8 cellular contexts compared by ENCODE assay signal in the genomic region with DNA sequence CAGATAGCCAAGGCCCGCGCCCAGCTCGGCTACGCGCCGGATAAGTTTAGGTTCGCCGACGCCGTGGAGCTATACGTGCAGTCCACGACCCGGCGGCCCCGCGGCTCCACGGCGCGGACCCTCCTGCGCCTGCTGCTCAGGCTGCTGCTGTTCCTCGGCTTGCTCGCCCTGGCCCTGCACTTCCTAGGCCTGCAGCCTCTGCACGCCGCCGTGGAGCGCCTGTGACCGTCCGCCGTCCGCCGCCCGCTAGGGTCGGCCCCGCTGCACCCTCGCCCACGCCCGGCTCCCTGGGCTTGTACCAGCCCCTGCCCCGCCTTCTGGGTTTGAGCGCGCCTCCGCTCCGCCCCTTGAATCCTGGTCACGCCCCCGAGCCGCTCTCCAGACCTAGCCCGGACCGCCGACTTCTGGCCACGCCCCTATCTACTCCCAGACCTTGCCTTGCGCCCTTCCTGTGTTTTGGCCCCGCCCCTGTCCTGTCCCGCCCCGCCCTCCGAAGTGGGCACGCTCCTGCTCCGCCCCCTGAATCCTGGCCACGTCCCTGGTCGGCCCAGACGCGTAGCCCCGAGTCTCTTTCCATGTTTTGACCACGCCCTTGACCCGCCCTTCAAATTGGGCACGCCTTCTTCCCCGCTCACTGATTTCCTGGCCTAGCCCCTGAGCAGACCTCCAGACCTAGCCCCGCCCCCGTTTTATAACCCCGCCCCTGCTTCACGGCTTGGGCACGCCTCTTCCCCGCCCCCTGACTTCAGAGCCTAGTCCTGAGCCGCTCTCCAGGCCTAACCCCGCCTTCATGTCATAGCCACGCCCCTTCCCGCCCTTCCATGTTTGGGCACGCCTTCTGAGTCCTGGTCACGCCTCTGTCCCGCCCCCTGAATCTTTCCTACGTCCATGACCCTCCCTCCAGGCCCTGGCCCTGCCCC. TPM values are rescaled to one million over a fixed set of nuclear protein-coding genes. Genes with fewer than 3 reads are reported as not detected.
DNase-seq lines count a peak whose midpoint lies in the region; ATAC-seq and TF ChIP-seq lines count a peak whose summit lies in the region.

No MANE protein-coding gene starts in this region.

- H3K4me3 ChIP-seq in HUES48 (ENCODE audit: low read depth, low read length) (peak overlapping the region; percentile 82), NT2/D1 (ENCODE audit: insufficient read length, low read depth) (peak overlapping the region; percentile 85), endodermal cell (ENCODE audit: low read length) (peak overlapping the region; percentile 79)

- DNase-seq in D341Med (ENCODE audit: low spot score) (peak; percentile 92), NT2/D1 (ENCODE audit: low read depth, low spot score) (peak; percentile 98), endodermal cell (peak; percentile 100), mesothelial cell of epicardium (ENCODE audit: low spot score in 2 of 2, unreplicated experiment in 2 of 2) (peak; percentile 99 to 100)
- peak; percentile 99 for DNase-seq in activated CD8-positive, alpha-beta memory T cell treated with anti-CD3 and anti-CD28 coated beads, Interleukin-2, amount 50 U/mL, for 24 hours (ENCODE audit: extremely low read depth)
- peak; percentile 97 to 98 for DNase-seq in stimulated activated CD8-positive, alpha-beta memory T cell treated with anti-CD3 and anti-CD28 coated beads, Interleukin-15, amount 100 ng/mL, for 4 hours (ENCODE audit: low read depth in 2 of 2)

- peaks cover 19% of the 10 kb centered on the region for H3K4me1 Mint-ChIP-seq in endodermal cell
- peaks cover 20% of the 10 kb centered on the region for H3K4me1 Mint-ChIP-seq in mesothelial cell of epicardium

- H3K36me3 ChIP-seq in HUES48 (ENCODE audit: control insufficient read depth, insufficient read depth, low read length) (no peaks in the 10 kb centered on the region), NT2/D1 (ENCODE audit: insufficient read depth, insufficient read length, low read length) (no peaks in the 10 kb centered on the region), endodermal cell (ENCODE audit: control insufficient read depth, insufficient read depth, low read length) (no peaks in the 10 kb centered on the region)

- TF ChIP-seq CTCF in endodermal cell (conservative IDR thresholded peaks at IDR 0.05) (no peak), mesothelial cell of epicardium (IDR thresholded peaks at IDR 0.05; ENCODE audit: unreplicated experiment) (no peak)

- peak overlapping the region; percentile 82 for H3K27ac ChIP-seq in HUES48 (ENCODE audit: low read depth, low read length)
- H3K27ac ChIP-seq in endodermal cell (ENCODE audit: low read depth, low read length): no peak overlapping the region

- H3K9me3 ChIP-seq in HUES48 (ENCODE audit: control insufficient read depth, insufficient read depth, low read length) (no peaks in the 10 kb centered on the region), NT2/D1 (ENCODE audit: insufficient read depth, low read length) (no peaks in the 10 kb centered on the region), endodermal cell (ENCODE audit: control insufficient read depth, low read length) (no peaks in the 10 kb centered on the region)

- peak overlapping the region; percentile 99 for H3K27ac Mint-ChIP-seq in endodermal cell
- H3K27ac Mint-ChIP-seq in mesothelial cell of epicardium: peak overlapping the region; percentile 99

- H3K27me3 ChIP-seq in HUES48 (ENCODE audit: control insufficient read depth, insufficient read depth, low read length) (peaks cover 9% of the 10 kb centered on the region; the same call in 1 of the 2 replicates), NT2/D1 (ENCODE audit: insufficient read depth, insufficient read length) (peaks cover 11% of the 10 kb centered on the region), endodermal cell (ENCODE audit: control insufficient read depth, insufficient read depth, low read length, poor library complexity, severe bottlenecking) (peaks cover 10% of the 10 kb centered on the region)

- peaks cover 26% of the 10 kb centered on the region for H3K4me1 ChIP-seq in HUES48 (ENCODE audit: control insufficient read depth, insufficient read depth, low read length)
- no peaks in the 10 kb centered on the region for H3K4me1 ChIP-seq in NT2/D1 (ENCODE audit: insufficient read depth, insufficient read length)
- no peaks in the 10 kb centered on the region for H3K4me1 ChIP-seq in endodermal cell (ENCODE audit: control insufficient read depth, insufficient read depth, low read length)

- peak overlapping the region; percentile 33; the same call in 1 of the 2 replicates for H3K9ac ChIP-seq in HUES48 (ENCODE audit: low read depth, low read length)
- H3K9ac ChIP-seq in NT2/D1 (ENCODE audit: insufficient read length, low read depth): peak overlapping the region; percentile 79
- H3K9ac ChIP-seq in endodermal cell (ENCODE audit: extremely low read depth, low read length, poor library complexity, severe bottlenecking): peak overlapping the region; percentile 52

- H3K36me3 Mint-ChIP-seq in endodermal cell (ENCODE audit: low read depth) (no peaks in the 10 kb centered on the region), mesothelial cell of epicardium (no peaks in the 10 kb centered on the region)

- H3K9me3 Mint-ChIP-seq in endodermal cell: no peaks in the 10 kb centered on the region
- no peaks in the 10 kb centered on the region for H3K9me3 Mint-ChIP-seq in mesothelial cell of epicardium

- 0% methylated on average over 29 to 79 of the region's 79 CpGs for whole genome bisulfite sequencing in endodermal cell (ENCODE audit: insufficient coverage in 1 of 2, insufficient read length in 1 of 2), 2 experiments

- peak; percentile 59 for ATAC-seq in GM21423 (IDR thresholded peaks at IDR 0.05; ENCODE audit: unreplicated experiment)

- H3K4me3 Mint-ChIP-seq in endodermal cell: peak overlapping the region; percentile 84
- peak overlapping the region; percentile 96 for H3K4me3 Mint-ChIP-seq in mesothelial cell of epicardium

- H3K27me3 Mint-ChIP-seq in endodermal cell (ENCODE audit: insufficient read depth) (peaks cover 2% of the 10 kb centered on the region), mesothelial cell of epicardium (ENCODE audit: low read depth) (peaks cover under 1% of the 10 kb centered on the region)

RNA-seq across cellular contexts. Expression of gene EEF2K, which starts 15.6 kb away (rescaled TPM):
- total RNA-seq in endodermal cell: 10 to 100 TPM in 1 of 2 donors, 1 to 10 TPM in 1; 9.8 to 15.8 TPM
- 6.8 TPM for polyA plus RNA-seq in endodermal cell (2013, experiment 1 of 2)
- polyA plus RNA-seq in endodermal cell (2013, experiment 2 of 2): 7.8 TPM
- 20.4 to 22.1 TPM (median 21.4 TPM) in 3 replicates for total RNA-seq in mesothelial cell of epicardium

RNA-seq across cellular contexts. Expression of gene SDR42E2, which starts 28.1 kb away (rescaled TPM):
- total RNA-seq in endodermal cell: not detected
- 0.11 TPM for polyA plus RNA-seq in endodermal cell (2013, experiment 1 of 2)
- polyA plus RNA-seq in endodermal cell (2013, experiment 2 of 2): not detected
- 0.09 TPM in 2 of 3 replicates, not detected in the other for total RNA-seq in mesothelial cell of epicardium
